In genomic region chr2:120905298-120905697, GRCh38 we compare ENCODE assay signal across 15 cellular contexts.
DNase-seq lines count a peak whose midpoint lies in the region; ATAC-seq and TF ChIP-seq lines count a peak whose summit lies in the region.
"Had no signal": no experiment of that assay in that cellular context is flagged by ENCODE, and none has a peak within 500 bp of the region (broad histone marks: within the 10 kb centered on the region; RNA-seq: fewer than 3 reads in every experiment).

No MANE protein-coding gene starts in this region.

- peaks cover 12% of the 10 kb centered on the region for H3K4me1 ChIP-seq in cardiac muscle cell (ENCODE audit: low read depth)
- H3K4me1 ChIP-seq in endodermal cell (ENCODE audit: control insufficient read depth, insufficient read depth, low read length), result no peaks in the 10 kb centered on the region
- peaks cover 17% of the 10 kb centered on the region for H3K4me1 ChIP-seq in vagina

- H3K9ac ChIP-seq in endodermal cell (ENCODE audit: extremely low read depth, low read length, poor library complexity, severe bottlenecking), result no peak overlapping the region

- TF ChIP-seq CTCF in cardiac muscle cell (IDR thresholded peaks at IDR 0.05; ENCODE audit: low read depth, low read length), result no peak
- no peak for TF ChIP-seq CTCF in endodermal cell (conservative IDR thresholded peaks at IDR 0.05)
- TF ChIP-seq CTCF in nephron progenitor cell (IDR thresholded peaks at IDR 0.05), result no peak
- no peak for TF ChIP-seq CTCF in vagina (IDR thresholded peaks at IDR 0.05)

- TF ChIP-seq POLR2A in vagina (IDR thresholded peaks at IDR 0.05), result no peak

- DNase-seq in cardiac muscle cell (ENCODE audit: low read depth in 1 of 2, low spot score in 1 of 2), result no peak
- no peak for DNase-seq in Right ventricle myocardium superior
- DNase-seq in endodermal cell, result no peak
- DNase-seq in nephron progenitor cell, result no peak
- DNase-seq in vagina (ENCODE audit: extremely low spot score in 2 of 2), result no peak
- no peak for DNase-seq in midbrain (lab: John Stamatoyannopoulos, UW)
- no peak for DNase-seq in putamen (ENCODE audit: low spot score)
- DNase-seq in naive thymus-derived CD8-positive, alpha-beta T cell, result no peak
- DNase-seq: 8988T; CD4-positive, CD25-positive, alpha-beta regulatory T cell; DMS53; Kasumi-1; NCI-H1105 treated with DMSO at 0.1 percent for 48 hours; NCI-H187; NCI-H446 had no signal

- H3K27me3 Mint-ChIP-seq in endodermal cell (ENCODE audit: insufficient read depth), result peaks cover 2% of the 10 kb centered on the region
- peaks cover 15% of the 10 kb centered on the region for H3K27me3 Mint-ChIP-seq in nephron progenitor cell (ENCODE audit: low read depth, poor library complexity)
- H3K27me3 Mint-ChIP-seq in naive thymus-derived CD8-positive, alpha-beta T cell, result peaks cover 0 to 11% (median 2%) of the 10 kb centered on the region in 5 donors

- intact Hi-C loops in Right ventricle myocardium superior (cut with DNase I) (no loop called here), vagina (cut with DNase I) (no loop called here)

- H3K27ac ChIP-seq in cardiac muscle cell (peak overlapping the region; percentile 42), endodermal cell (ENCODE audit: low read depth, low read length) (peak overlapping the region; percentile 44), vagina (peak overlapping the region; percentile 61)

- H3K27me3 ChIP-seq in cardiac muscle cell (no peaks in the 10 kb centered on the region), endodermal cell (ENCODE audit: control insufficient read depth, insufficient read depth, low read length, poor library complexity, severe bottlenecking) (no peaks in the 10 kb centered on the region), vagina (no peaks in the 10 kb centered on the region)

- no peak for ATAC-seq in Right ventricle myocardium superior (ENCODE audit: poor library complexity)
- no peak for ATAC-seq in naive thymus-derived CD8-positive, alpha-beta T cell

- peaks cover 3% of the 10 kb centered on the region for H3K4me1 Mint-ChIP-seq in endodermal cell
- H3K4me1 Mint-ChIP-seq in nephron progenitor cell, result peaks cover 72% of the 10 kb centered on the region
- H3K4me1 Mint-ChIP-seq in naive thymus-derived CD8-positive, alpha-beta T cell, result peaks cover 0 to 1% (median 0%) of the 10 kb centered on the region in 4 donors
- H3K4me1 Mint-ChIP-seq: CD4-positive, CD25-positive, alpha-beta regulatory T cell had no signal

- H3K4me3 Mint-ChIP-seq in endodermal cell (no peak overlapping the region), nephron progenitor cell (peak overlapping the region; percentile 51)
- no peak overlapping the region for H3K4me3 Mint-ChIP-seq in naive thymus-derived CD8-positive, alpha-beta T cell

- H3K36me3 ChIP-seq in cardiac muscle cell, result no peaks in the 10 kb centered on the region
- H3K36me3 ChIP-seq in endodermal cell (ENCODE audit: control insufficient read depth, insufficient read depth, low read length), result no peaks in the 10 kb centered on the region
- no peaks in the 10 kb centered on the region for H3K36me3 ChIP-seq in vagina

- POLR2A ChIA-PET in naive thymus-derived CD8-positive, alpha-beta T cell (lab: Charles Lee), result no interaction called here

- H3K9me3 ChIP-seq in cardiac muscle cell (ENCODE audit: low read depth) (no peaks in the 10 kb centered on the region), endodermal cell (ENCODE audit: control insufficient read depth, low read length) (no peaks in the 10 kb centered on the region), vagina (no peaks in the 10 kb centered on the region)

- H3K4me3 ChIP-seq in cardiac muscle cell (no peak overlapping the region), endodermal cell (ENCODE audit: low read length) (no peak overlapping the region), vagina (no peak overlapping the region)

- WGBS in endodermal cell (ENCODE audit: insufficient coverage in 1 of 2, insufficient read length in 1 of 2), 2 experiments, result 83 to 91% methylated on average over 3 to 5 of the region's 5 CpGs

- H3K36me3 Mint-ChIP-seq in endodermal cell (ENCODE audit: low read depth) (no peaks in the 10 kb centered on the region), nephron progenitor cell (ENCODE audit: low read depth) (no peaks in the 10 kb centered on the region)
- H3K36me3 Mint-ChIP-seq in naive thymus-derived CD8-positive, alpha-beta T cell, result no peaks in the 10 kb centered on the region
- H3K36me3 Mint-ChIP-seq: CD4-positive, CD25-positive, alpha-beta regulatory T cell had no signal

- no peak overlapping the region for H3K27ac Mint-ChIP-seq in endodermal cell
- peak overlapping the region; percentile 91 for H3K27ac Mint-ChIP-seq in nephron progenitor cell
- no peak overlapping the region for H3K27ac Mint-ChIP-seq in naive thymus-derived CD8-positive, alpha-beta T cell
- H3K27ac Mint-ChIP-seq: CD4-positive, CD25-positive, alpha-beta regulatory T cell had no signal

- no peaks in the 10 kb centered on the region for H3K9me3 Mint-ChIP-seq in endodermal cell
- no peaks in the 10 kb centered on the region for H3K9me3 Mint-ChIP-seq in nephron progenitor cell
- H3K9me3 Mint-ChIP-seq in naive thymus-derived CD8-positive, alpha-beta T cell, result no peaks in the 10 kb centered on the region
